Comparison of ENCODE assay signal across 1 cellular context in the genomic region with DNA sequence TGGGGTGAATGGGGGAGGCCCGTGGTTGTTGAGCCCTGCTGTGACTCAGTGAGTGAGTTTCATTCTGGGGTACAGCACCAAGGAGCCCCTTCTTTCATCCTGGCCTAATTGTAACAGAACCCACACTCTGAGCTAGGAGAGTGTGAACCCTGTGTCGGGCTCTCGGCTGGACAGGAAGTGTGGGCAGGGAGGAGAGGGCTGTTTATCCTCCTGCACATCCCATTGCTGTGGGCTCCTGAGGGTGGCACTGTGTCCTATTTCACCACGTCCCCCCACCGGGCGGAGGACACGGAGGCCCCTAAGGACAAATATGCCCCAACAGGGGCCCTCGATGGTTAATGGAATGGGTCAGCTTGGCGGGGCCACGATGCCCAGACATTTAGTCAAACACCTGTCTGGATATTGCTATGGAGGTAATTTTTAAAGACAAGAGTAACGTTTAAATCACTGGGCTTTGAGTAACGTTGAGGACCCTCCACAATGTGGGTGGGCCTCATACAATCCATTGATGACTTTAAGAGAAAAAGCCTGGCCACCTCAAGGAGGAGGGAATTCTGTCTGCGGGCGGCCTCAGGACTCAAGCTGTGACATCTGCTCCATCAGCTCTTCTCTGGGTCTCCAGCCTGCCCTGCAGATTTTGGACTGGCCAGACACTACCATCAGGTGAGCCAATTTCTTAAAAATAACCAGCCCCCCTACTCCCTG.
TF ChIP-seq lines count a peak whose summit lies in the region.

No MANE protein-coding gene starts in this region.

TF ChIP-seq in HCT116, 20 proteins besides CTCF, POLR2A, EP300 and RAD21 (continued from another document):
- TF ChIP-seq REST (IDR thresholded peaks at IDR 0.05; ENCODE audit: low read depth) (no peak), ELF1 (IDR thresholded peaks at IDR 0.05; ENCODE audit: borderline replicate concordance, low read depth) (no peak), SRF (IDR thresholded peaks at IDR 0.05; ENCODE audit: low read depth) (no peak), EZH2phosphoT487 (IDR thresholded peaks at IDR 0.05; ENCODE audit: borderline replicate concordance) (no peak), TCF7L2 (IDR thresholded peaks at IDR 0.05; ENCODE audit: borderline replicate concordance, extremely low read depth, insufficient read depth, insufficient read length) (no peak), YY1 (IDR thresholded peaks at IDR 0.05; ENCODE audit: extremely low read depth, insufficient replicate concordance, low read depth, low read length) (no peak), FOSL1 (IDR thresholded peaks at IDR 0.05; ENCODE audit: low read depth) (no peak)
